18 cellular contexts compared by ENCODE assay signal in the genomic region with DNA sequence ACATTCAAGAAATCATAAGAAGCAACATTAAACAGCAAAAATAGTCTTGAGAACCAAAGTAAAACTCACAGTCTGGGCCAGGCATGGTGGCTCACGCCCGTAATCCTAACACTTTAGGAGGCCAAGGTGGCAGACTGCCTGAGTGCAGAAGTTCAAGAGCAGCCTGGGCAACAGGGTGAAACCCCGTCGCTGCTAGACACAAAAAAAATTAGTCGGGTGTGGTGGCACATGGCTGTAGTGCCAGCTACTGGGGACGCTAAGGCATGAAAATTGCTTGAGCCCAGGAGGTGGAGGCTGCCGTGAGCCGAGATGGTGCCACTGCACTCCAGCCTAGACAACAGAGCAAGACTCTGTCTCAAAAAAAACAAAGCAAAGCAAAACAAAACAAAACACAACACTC.
A peak's percentile ranks its signal among the peaks of the same experiment; 100 is the strongest.
DNase-seq lines count a peak whose midpoint lies in the region; FAIRE-seq and TF ChIP-seq lines count a peak whose summit lies in the region.
"Had no signal": no experiment of that assay in that cellular context is flagged by ENCODE, and none has a peak within 500 bp of the region (broad histone marks: within the 10 kb centered on the region; RNA-seq: fewer than 3 reads in every experiment).

No MANE protein-coding gene starts in this region.

- H3K36me3 ChIP-seq in Loucy (ENCODE audit: insufficient read depth, low read length) (0 out of 2 replicates have a peak, but pooled peaks cover 4% of the 10 kb centered on the region), bronchial epithelial cell (ENCODE audit: control insufficient read depth, insufficient read depth, low read length) (no peaks in the 10 kb centered on the region), adrenal gland (replicated peaks in 1 of 2) (no peaks in the 10 kb centered on the region)

- H3K9me3 Mint-ChIP-seq in osteocyte (ENCODE audit: unreplicated experiment) (no peaks in the 10 kb centered on the region), type B pancreatic cell (no peaks in the 10 kb centered on the region)
- H3K9me3 Mint-ChIP-seq: CD4-positive, CD25-positive, alpha-beta regulatory T cell; IgD-negative memory B cell had no signal

- peak; percentile 36 for FAIRE-seq in bronchial epithelial cell (lab: Jason Lieb, UNC)
- no peak for FAIRE-seq in RCC 7860 (lab: Jason Lieb, UNC)

- H3F3A ChIP-seq in Loucy (ENCODE audit: low read depth), result peaks cover 4% of the 10 kb centered on the region; the same call in 1 of the 2 replicates

- H3K4me2 ChIP-seq in Loucy (ENCODE audit: low read depth, low read length, poor library complexity, severe bottlenecking), result no peak overlapping the region

- H3K4me1 ChIP-seq in Loucy (ENCODE audit: insufficient read depth, low read length, poor library complexity, severe bottlenecking), result peaks cover 13% of the 10 kb centered on the region
- no peaks in the 10 kb centered on the region for H3K4me1 ChIP-seq in adrenal gland (replicated peaks in 1 of 2)
- H3K4me1 ChIP-seq: Caco-2 had no signal

- intact Hi-C loops in adrenal gland (cut with DNase I), result no loop called here

- H3K9me3 ChIP-seq in Loucy (ENCODE audit: insufficient read depth, low read depth, low read length) (peaks cover 4% of the 10 kb centered on the region; the same call in 1 of the 2 replicates), adrenal gland (replicated peaks in 1 of 3) (no peaks in the 10 kb centered on the region)
- H3K9me3 ChIP-seq: Caco-2 had no signal

- TF ChIP-seq CTCF in Loucy (conservative IDR thresholded peaks at IDR 0.05; ENCODE audit: low read length), result 0 out of 2 replicates have a peak, but pooled peaks have one; percentile 15
- no peak for TF ChIP-seq CTCF in bronchial epithelial cell (IDR thresholded peaks at IDR 0.05; ENCODE audit: insufficient read depth, low read length, severe bottlenecking)
- no peak for TF ChIP-seq CTCF in osteocyte (IDR thresholded peaks at IDR 0.05)
- TF ChIP-seq CTCF in adrenal gland (IDR thresholded peaks at IDR 0.05), result no peak
- no peak for TF ChIP-seq CTCF in type B pancreatic cell (conservative IDR thresholded peaks at IDR 0.05)

- DNase-seq in Daoy (ENCODE audit: low read depth) (peak; percentile 26), bronchial epithelial cell (ENCODE audit: low read depth) (no peak), osteocyte (ENCODE audit: extremely low spot score, unreplicated experiment) (peak; percentile 89), adrenal gland (no peak), SHP77 (lab: John Stamatoyannopoulos, UW) (no peak), RCC 7860 (ENCODE audit: low spot score) (no peak), type B pancreatic cell (ENCODE audit: extremely low spot score, unreplicated experiment) (no peak)
- DNase-seq: CD4-positive, CD25-positive, alpha-beta regulatory T cell; DMS153; EL; NCI-H1417; NCI-H2029 treated with DMSO at 0.1 percent for 48 hours; NCI-H510A treated with DMSO at 0.1 percent for 48 hours; NCI-H82 had no signal

- H3K9me2 ChIP-seq in Loucy (replicated peaks; ENCODE audit: low read depth, low read length), result no peaks in the 10 kb centered on the region

- no peak overlapping the region for H3K9ac ChIP-seq in Loucy (ENCODE audit: low read depth, low read length, poor library complexity, severe bottlenecking)

- no peaks in the 10 kb centered on the region for H3K4me1 Mint-ChIP-seq in osteocyte (ENCODE audit: unreplicated experiment)
- H3K4me1 Mint-ChIP-seq in type B pancreatic cell (ENCODE audit: unreplicated experiment), result no peaks in the 10 kb centered on the region
- H3K4me1 Mint-ChIP-seq: CD4-positive, CD25-positive, alpha-beta regulatory T cell; IgD-negative memory B cell had no signal

- H3K27ac ChIP-seq in adrenal gland, result no peak overlapping the region
- H3K27ac ChIP-seq: RWPE1 had no signal

- H3K4me3 ChIP-seq in Loucy (ENCODE audit: low read length, poor library complexity, severe bottlenecking), result no peak overlapping the region
- H3K4me3 ChIP-seq in bronchial epithelial cell (ENCODE audit: low read depth, low read length), result no peak overlapping the region
- no peak overlapping the region for H3K4me3 ChIP-seq in adrenal gland

- 61 to 76% (median 66%) methylated on average over 8 of the region's 8 CpGs for WGBS in adrenal gland, 4 donors

- H3K79me2 ChIP-seq in Loucy (ENCODE audit: insufficient read depth, low read length), result no peaks in the 10 kb centered on the region

- H3K27ac Mint-ChIP-seq in osteocyte (ENCODE audit: unreplicated experiment), result no peak overlapping the region
- no peak overlapping the region for H3K27ac Mint-ChIP-seq in type B pancreatic cell
- H3K27ac Mint-ChIP-seq: CD4-positive, CD25-positive, alpha-beta regulatory T cell; IgD-negative memory B cell had no signal

- TF ChIP-seq POLR2A in adrenal gland (IDR thresholded peaks at IDR 0.05), result no peak

- H3K36me3 Mint-ChIP-seq in osteocyte (ENCODE audit: unreplicated experiment) (no peaks in the 10 kb centered on the region), type B pancreatic cell (no peaks in the 10 kb centered on the region)
- H3K36me3 Mint-ChIP-seq: CD4-positive, CD25-positive, alpha-beta regulatory T cell; IgD-negative memory B cell had no signal

- H3K27me3 Mint-ChIP-seq in osteocyte (ENCODE audit: unreplicated experiment) (no peaks in the 10 kb centered on the region), type B pancreatic cell (no peaks in the 10 kb centered on the region)
- H3K27me3 Mint-ChIP-seq: CD4-positive, CD25-positive, alpha-beta regulatory T cell; IgD-negative memory B cell had no signal

- H3K4me3 Mint-ChIP-seq in osteocyte (ENCODE audit: unreplicated experiment), result no peak overlapping the region
- H3K4me3 Mint-ChIP-seq in type B pancreatic cell, result no peak overlapping the region
- H3K4me3 Mint-ChIP-seq: CD4-positive, CD25-positive, alpha-beta regulatory T cell; IgD-negative memory B cell had no signal

- no peaks in the 10 kb centered on the region for H4K20me1 ChIP-seq in Loucy (ENCODE audit: insufficient read depth, low read length, poor library complexity, severe bottlenecking)

- H3K27me3 ChIP-seq in Loucy (ENCODE audit: insufficient read depth, low read length, poor library complexity, severe bottlenecking) (no peaks in the 10 kb centered on the region), bronchial epithelial cell (ENCODE audit: control insufficient read depth, insufficient read depth, low read length) (no peaks in the 10 kb centered on the region), adrenal gland (no peaks in the 10 kb centered on the region)

- peak overlapping the region; percentile 3; the same call in 1 of the 2 replicates for H2AFZ ChIP-seq in Loucy (ENCODE audit: low read length)

Comparison
In these comparisons a context has a peak if more than half of its experiments do, and no peak if none do; other contexts are left out.
1. DNase-seq: peak in Daoy (single experiment) and osteocyte (single experiment); none in bronchial epithelial cell (single experiment), adrenal gland (0 of 7), SHP77 (0 of 2), RCC 7860 (single experiment) and type B pancreatic cell (single experiment).